ENCODE assay signal across 11 cellular contexts in the genomic region with DNA sequence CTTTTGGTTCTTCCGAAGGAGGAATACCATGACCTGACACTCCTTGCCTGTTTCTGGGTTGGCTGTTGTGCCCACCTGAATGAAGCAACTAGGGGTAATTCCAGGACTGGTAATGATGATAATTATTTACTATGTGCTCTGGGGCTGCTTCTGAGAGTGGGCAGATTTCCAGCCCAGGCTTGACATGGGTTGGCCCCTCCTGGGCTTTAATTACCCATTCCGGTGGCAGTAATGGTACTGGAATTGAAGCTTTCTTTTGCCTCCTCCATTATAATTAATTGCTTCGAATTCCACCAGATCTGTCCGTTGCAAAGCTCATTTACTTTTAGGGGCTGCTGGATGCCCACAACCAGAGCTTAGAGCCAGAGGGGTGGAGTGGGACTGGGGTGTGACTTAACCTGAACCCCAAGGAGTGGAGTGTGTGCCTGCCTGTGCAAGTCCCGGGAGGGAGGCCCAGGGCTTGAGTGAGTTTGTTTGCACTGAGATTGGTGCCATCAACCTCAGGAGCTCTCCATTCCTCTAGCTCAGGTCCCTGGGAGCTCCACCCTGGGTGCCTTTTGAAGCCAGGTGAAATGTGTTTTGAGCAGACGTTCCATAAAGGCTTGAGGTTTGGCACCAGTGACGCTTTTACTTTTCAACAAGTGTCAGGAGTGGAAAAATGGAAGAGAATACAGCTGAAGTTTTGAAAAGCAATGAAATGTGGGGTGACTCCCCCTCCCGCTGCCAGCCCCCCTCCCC.
A peak's percentile ranks its signal among the peaks of the same experiment; 100 is the strongest.
DNase-seq lines count a peak whose midpoint lies in the region; TF ChIP-seq lines count a peak whose summit lies in the region.
"Had no signal": no experiment of that assay in that cellular context is flagged by ENCODE, and none has a peak within 500 bp of the region (broad histone marks: within the 10 kb centered on the region; RNA-seq: fewer than 3 reads in every experiment).

No MANE protein-coding gene starts in this region.

- peak in 1 of 4 donors; percentile 22 for TF ChIP-seq POLR2A in esophagus squamous epithelium (IDR thresholded peaks at IDR 0.05)

- CTCF ChIA-PET in Calu3 (lab: Charles Lee): interaction anchor here (0.7 kb wide), 1 partner anchor 157 kb away, joined by 4 read pairs; no protein-coding TSS in a partner anchor
- CTCF ChIA-PET in PC-9 (lab: Charles Lee): no interaction called here

- H3K9me2 ChIP-seq in PC-9 (ENCODE audit: insufficient read depth): no peaks in the 10 kb centered on the region

- no peaks in the 10 kb centered on the region for H3K9me3 Mint-ChIP-seq in Calu3 (ENCODE audit: low read depth, unreplicated experiment)
- H3K9me3 Mint-ChIP-seq in osteocyte (ENCODE audit: unreplicated experiment): no peaks in the 10 kb centered on the region

- H3K4me1 Mint-ChIP-seq in Calu3 (ENCODE audit: low read depth, unreplicated experiment): peaks cover 12% of the 10 kb centered on the region
- H3K4me1 Mint-ChIP-seq in osteocyte (ENCODE audit: unreplicated experiment): peaks cover 23% of the 10 kb centered on the region

- no peak overlapping the region for H3K4me2 ChIP-seq in PC-9

- H4K20me1 ChIP-seq in PC-9 (ENCODE audit: insufficient read depth): no peaks in the 10 kb centered on the region

- 41 to 46% methylated on average over 6 to 8 of the region's 8 CpGs for WGBS in esophagus squamous epithelium, 2 donors

- TF ChIP-seq CTCF in Calu3 (IDR thresholded peaks at IDR 0.05; ENCODE audit: unreplicated experiment) (no peak), esophagus squamous epithelium (IDR thresholded peaks at IDR 0.05) (no peak), osteocyte (IDR thresholded peaks at IDR 0.05) (no peak), PC-9 (conservative IDR thresholded peaks at IDR 0.05) (no peak)

- H3K27ac Mint-ChIP-seq in Calu3 (ENCODE audit: unreplicated experiment) (no peak overlapping the region), osteocyte (ENCODE audit: unreplicated experiment) (no peak overlapping the region)
- H3K27ac Mint-ChIP-seq: activated B cell treated with CpG ODN at 0.5 μM for 24 hours had no signal

- H3K9me3 ChIP-seq in esophagus squamous epithelium (peaks cover 0 to 7% (median 3%) of the 10 kb centered on the region in 3 donors), PC-9 (ENCODE audit: insufficient read depth, low read depth) (no peaks in the 10 kb centered on the region)

- no TSS peak for BruUV-seq in Calu3 (replicated peaks; lab: Mats Ljungman, UMichigan)
- no TSS peak for BruUV-seq in PC-9 (replicated peaks; lab: Mats Ljungman, UMichigan)

- H3K4me1 ChIP-seq in esophagus squamous epithelium: peaks cover 0 to 39% (median 15%) of the 10 kb centered on the region in 3 donors
- no peaks in the 10 kb centered on the region for H3K4me1 ChIP-seq in PC-9 (replicated peaks; ENCODE audit: insufficient read depth)

- no peaks in the 10 kb centered on the region for H3K79me2 ChIP-seq in PC-9 (ENCODE audit: low read depth)

- H3K36me3 Mint-ChIP-seq in Calu3 (ENCODE audit: insufficient read depth, unreplicated experiment) (peaks cover 13% of the 10 kb centered on the region), osteocyte (ENCODE audit: unreplicated experiment) (no peaks in the 10 kb centered on the region)

- H3F3A ChIP-seq in PC-9 (ENCODE audit: insufficient read depth, low read depth): no peaks in the 10 kb centered on the region

- H3K4me3 ChIP-seq in esophagus squamous epithelium (peak overlapping the region in 3 of 4 donors; percentile 64 to 75 (median 69)), PC-9 (no peak overlapping the region)

- H3K4me3 Mint-ChIP-seq in Calu3 (ENCODE audit: low read depth, unreplicated experiment) (peak overlapping the region; percentile 93), osteocyte (ENCODE audit: unreplicated experiment) (peak overlapping the region; percentile 80)
- H3K4me3 Mint-ChIP-seq: activated B cell treated with CpG ODN at 0.5 μM for 24 hours had no signal

- DNase-seq in Calu3 (no peak), NCI-H748 (lab: John Stamatoyannopoulos, UW; ENCODE audit: unreplicated experiment) (peak; percentile 74), esophagus squamous epithelium (lab: John Stamatoyannopoulos, UW) (no peak), osteocyte (ENCODE audit: extremely low spot score, unreplicated experiment) (no peak), DMS53 treated with DMSO at 0.1 percent for 48 hours (lab: John Stamatoyannopoulos, UW; ENCODE audit: unreplicated experiment) (no peak), NCI-H1048 (lab: John Stamatoyannopoulos, UW) (no peak), hippocampal formation (lab: John Stamatoyannopoulos, UW) (no peak), PC-9 (no peak)
- DNase-seq: activated B cell treated with CpG ODN at 0.5 μM for 24 hours; activated naive CD4-positive, alpha-beta T cell treated with Interleukin-2 at 50 U/mL for 16 hours; NCI-H1092 treated with DMSO at 0.1 percent for 48 hours had no signal

- H3K27ac ChIP-seq in esophagus squamous epithelium: peak overlapping the region; percentile 68 to 88 (median 80)
- no peak overlapping the region for H3K27ac ChIP-seq in PC-9

- H2AFZ ChIP-seq in PC-9: no peak overlapping the region

- H3K36me3 ChIP-seq in esophagus squamous epithelium (peaks cover 0 to 1% (median 0%) of the 10 kb centered on the region in 3 donors), PC-9 (ENCODE audit: low read depth) (no peaks in the 10 kb centered on the region)

- POLR2A ChIA-PET in PC-9 (lab: Charles Lee; ENCODE audit: unreplicated experiment): no interaction called here

- intact Hi-C loops in Calu3 (cut with micrococcal nuclease; ENCODE audit: unreplicated experiment): no loop called here
- intact Hi-C loops in esophagus squamous epithelium (cut with DNase I): no loop called here
- intact Hi-C loops in PC-9 (cut with micrococcal nuclease; ENCODE audit: unreplicated experiment): no loop called here

- H3K27me3 Mint-ChIP-seq in Calu3 (ENCODE audit: unreplicated experiment): peaks cover 45% of the 10 kb centered on the region
- H3K27me3 Mint-ChIP-seq in osteocyte (ENCODE audit: unreplicated experiment): peaks cover 7% of the 10 kb centered on the region

- H3K27me3 ChIP-seq in esophagus squamous epithelium (peaks cover 0 to 31% (median 0%) of the 10 kb centered on the region in 4 donors), PC-9 (ENCODE audit: insufficient read depth, low read depth) (peaks cover 89% of the 10 kb centered on the region)
